ENCODE assay signal across 11 cellular contexts in the genomic region with DNA sequence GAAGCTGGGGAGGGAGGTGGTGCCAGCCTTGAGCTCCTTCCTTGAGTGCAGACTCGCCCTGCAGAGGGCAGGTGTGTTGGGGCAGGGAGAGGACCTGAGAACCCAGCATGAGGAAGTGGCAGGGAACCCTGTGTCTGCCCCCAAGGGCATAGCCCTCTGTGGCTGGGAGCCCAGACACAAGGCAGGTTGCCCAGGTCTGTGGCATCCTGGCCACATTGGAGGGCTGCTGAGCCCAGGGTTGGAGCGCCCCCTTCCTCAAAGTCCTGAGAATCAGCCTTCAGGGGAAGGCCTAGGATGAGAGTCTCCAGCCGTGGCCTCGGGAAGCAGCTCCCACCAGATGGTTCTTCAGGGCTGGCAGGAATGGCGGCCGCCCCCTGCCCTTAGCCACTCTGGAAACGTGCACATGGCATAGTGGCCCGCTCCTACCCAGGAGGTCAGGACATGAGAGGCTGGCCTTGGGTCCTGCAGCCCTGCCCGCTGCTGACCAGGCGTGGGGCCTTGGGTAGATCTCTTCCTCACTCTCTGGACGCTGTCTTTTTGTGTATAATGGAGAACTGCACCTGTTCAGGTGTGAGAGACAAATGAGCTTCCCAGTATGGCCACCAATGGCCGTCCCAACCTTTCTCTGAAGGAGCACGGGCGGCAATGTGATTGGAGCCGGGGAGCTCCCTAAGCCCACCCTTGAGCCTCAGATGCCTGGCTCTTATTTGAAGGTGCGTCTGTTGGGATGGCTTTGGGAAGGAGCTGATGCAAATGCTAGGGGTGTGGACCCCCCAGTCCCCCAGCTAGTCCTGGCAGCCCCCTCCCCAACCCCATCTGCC. TPM values are rescaled to one million over a fixed set of nuclear protein-coding genes. Genes with fewer than 3 reads are reported as not detected.
A peak's percentile ranks its signal among the peaks of the same experiment; 100 is the strongest.
DNase-seq lines count a peak whose midpoint lies in the region; ATAC-seq and TF ChIP-seq lines count a peak whose summit lies in the region.
"Had no signal": no experiment of that assay in that cellular context is flagged by ENCODE, and none has a peak within 500 bp of the region (broad histone marks: within the 10 kb centered on the region; RNA-seq: fewer than 3 reads in every experiment).

No MANE protein-coding gene starts in this region.

- H3K27ac ChIP-seq in spleen: peak overlapping the region in 7 of 8 donors; percentile 54 to 98 (median 93)
- H3K27ac ChIP-seq: cardiac muscle cell had no signal

- peak overlapping the region; percentile 78 for H3K27ac Mint-ChIP-seq in activated T-cell treated with anti-CD3 and anti-CD28 coated beads, Interleukin-2, amount 50 U/mL, for 24 hours
- H3K27ac Mint-ChIP-seq in activated T-cell treated with anti-CD3 and anti-CD28 coated beads, Interleukin-2, amount 50 U/mL, for 72 hours: no peak overlapping the region
- peak overlapping the region; percentile 49 to 86 for H3K27ac Mint-ChIP-seq in effector memory CD8-positive, alpha-beta T cell
- no peak overlapping the region for H3K27ac Mint-ChIP-seq in progenitor cell of endocrine pancreas
- H3K27ac Mint-ChIP-seq: nephron had no signal

- H3K9me3 ChIP-seq in spleen: no peaks in the 10 kb centered on the region

- no peak overlapping the region for H3K4me3 Mint-ChIP-seq in activated T-cell treated with anti-CD3 and anti-CD28 coated beads, Interleukin-2, amount 50 U/mL, for 24 hours
- H3K4me3 Mint-ChIP-seq in activated T-cell treated with anti-CD3 and anti-CD28 coated beads, Interleukin-2, amount 50 U/mL, for 72 hours: no peak overlapping the region
- peak overlapping the region; percentile 31 to 53 for H3K4me3 Mint-ChIP-seq in effector memory CD8-positive, alpha-beta T cell
- no peak overlapping the region for H3K4me3 Mint-ChIP-seq in progenitor cell of endocrine pancreas (ENCODE audit: low read depth)

- no peak for ATAC-seq in activated T-cell treated with anti-CD3 and anti-CD28 coated beads, Interleukin-2, amount 50 U/mL, for 72 hours (replicated peaks in 1 of 2)
- ATAC-seq in effector memory CD8-positive, alpha-beta T cell (replicated peaks): peak; percentile 5
- no peak for ATAC-seq in HG02623 (IDR thresholded peaks at IDR 0.05; ENCODE audit: unreplicated experiment)
- ATAC-seq in GM18502 (IDR thresholded peaks at IDR 0.05; ENCODE audit: poor library complexity, unreplicated experiment): no peak

- no peak for DNase-seq in activated T-cell treated with anti-CD3 and anti-CD28 coated beads, Interleukin-2, amount 50 U/mL, for 24 hours
- no peak for DNase-seq in activated T-cell treated with anti-CD3 and anti-CD28 coated beads, Interleukin-2, amount 50 U/mL, for 72 hours
- peak; percentile 80 for DNase-seq in NCI-H2196 (lab: John Stamatoyannopoulos, UW; ENCODE audit: unreplicated experiment)
- DNase-seq in effector memory CD8-positive, alpha-beta T cell: no peak
- peak; percentile 92 for DNase-seq in spleen
- DNase-seq in progenitor cell of endocrine pancreas (ENCODE audit: low spot score, unreplicated experiment): no peak

- peaks cover 72% of the 10 kb centered on the region for H3K4me1 Mint-ChIP-seq in activated T-cell treated with anti-CD3 and anti-CD28 coated beads, Interleukin-2, amount 50 U/mL, for 24 hours (ENCODE audit: low read depth)
- H3K4me1 Mint-ChIP-seq in activated T-cell treated with anti-CD3 and anti-CD28 coated beads, Interleukin-2, amount 50 U/mL, for 72 hours (ENCODE audit: low read depth): peaks cover 77% of the 10 kb centered on the region
- H3K4me1 Mint-ChIP-seq in effector memory CD8-positive, alpha-beta T cell (ENCODE audit: low read depth in 2 of 2): peaks cover 55 to 60% of the 10 kb centered on the region in 2 donors
- H3K4me1 Mint-ChIP-seq in progenitor cell of endocrine pancreas (ENCODE audit: low read depth): peaks cover 1% of the 10 kb centered on the region

- WGBS in spleen, 5 donors: 68 to 76% (median 73%) methylated on average over 7 to 16 of the region's 16 CpGs

- H3K4me1 ChIP-seq in spleen: peaks cover 62 to 96% (median 87%) of the 10 kb centered on the region in 6 donors

- TF ChIP-seq CTCF in spleen (IDR thresholded peaks at IDR 0.05 in 8 of 11, conservative IDR thresholded peaks at IDR 0.05 in 3 of 11) (peak in 8 of 11 experiments; percentile 28 to 52 (median 33)), progenitor cell of endocrine pancreas (IDR thresholded peaks at IDR 0.05; ENCODE audit: unreplicated experiment) (no peak)

- peaks cover 0 to 28% (median 14%) of the 10 kb centered on the region in 6 donors for H3K36me3 ChIP-seq in spleen
- H3K36me3 ChIP-seq: cardiac muscle cell had no signal

- peaks cover 24% of the 10 kb centered on the region for H3K36me3 Mint-ChIP-seq in activated T-cell treated with anti-CD3 and anti-CD28 coated beads, Interleukin-2, amount 50 U/mL, for 24 hours (ENCODE audit: low read depth)
- peaks cover 2 to 3% of the 10 kb centered on the region in 2 donors for H3K36me3 Mint-ChIP-seq in activated T-cell treated with anti-CD3 and anti-CD28 coated beads, Interleukin-2, amount 50 U/mL, for 72 hours (ENCODE audit: insufficient read depth in 2 of 2)
- peaks cover 77% of the 10 kb centered on the region for H3K36me3 Mint-ChIP-seq in effector memory CD8-positive, alpha-beta T cell (ENCODE audit: insufficient read depth)
- no peaks in the 10 kb centered on the region for H3K36me3 Mint-ChIP-seq in progenitor cell of endocrine pancreas (ENCODE audit: insufficient read depth)

- H3K9me3 Mint-ChIP-seq in activated T-cell treated with anti-CD3 and anti-CD28 coated beads, Interleukin-2, amount 50 U/mL, for 24 hours: no peaks in the 10 kb centered on the region
- no peaks in the 10 kb centered on the region for H3K9me3 Mint-ChIP-seq in activated T-cell treated with anti-CD3 and anti-CD28 coated beads, Interleukin-2, amount 50 U/mL, for 72 hours
- no peaks in the 10 kb centered on the region for H3K9me3 Mint-ChIP-seq in effector memory CD8-positive, alpha-beta T cell
- no peaks in the 10 kb centered on the region for H3K9me3 Mint-ChIP-seq in progenitor cell of endocrine pancreas (ENCODE audit: low read depth)
- H3K9me3 Mint-ChIP-seq: nephron had no signal

- H3K27me3 ChIP-seq in spleen (replicated peaks in 1 of 7): no peaks in the 10 kb centered on the region
- H3K27me3 ChIP-seq: cardiac muscle cell had no signal

- no peaks in the 10 kb centered on the region for H3K27me3 Mint-ChIP-seq in activated T-cell treated with anti-CD3 and anti-CD28 coated beads, Interleukin-2, amount 50 U/mL, for 24 hours
- no peaks in the 10 kb centered on the region for H3K27me3 Mint-ChIP-seq in activated T-cell treated with anti-CD3 and anti-CD28 coated beads, Interleukin-2, amount 50 U/mL, for 72 hours (ENCODE audit: low read depth)
- no peaks in the 10 kb centered on the region for H3K27me3 Mint-ChIP-seq in effector memory CD8-positive, alpha-beta T cell
- H3K27me3 Mint-ChIP-seq in progenitor cell of endocrine pancreas: no peaks in the 10 kb centered on the region

- no peak for TF ChIP-seq POLR2A in spleen (IDR thresholded peaks at IDR 0.05)

- H3K4me3 ChIP-seq in spleen: no peak overlapping the region
- H3K4me3 ChIP-seq: cardiac muscle cell had no signal

- intact Hi-C loops in spleen (cut with DNase I; ENCODE audit: low total_unique reads): loop anchor here (10.0 kb wide), 1 partner anchor 64 kb away; no protein-coding TSS in a partner anchor

RNA-seq across cellular contexts. Expression of gene CDC42BPG, which starts 4.5 kb away (rescaled TPM):
- total RNA-seq in activated T-cell treated with anti-CD3 and anti-CD28 coated beads, Interleukin-2, amount 50 U/mL, for 72 hours: 1 to 10 TPM; 1.1 to 1.5 TPM
- total RNA-seq in spleen: 1 to 10 TPM; 1.9 to 4.6 (median 2.6) TPM
- 1 to 10 TPM in 2 of 3 donors, under 1 TPM in 1; 0.74 to 2.0 (median 1.0) TPM for polyA plus RNA-seq in spleen
- total RNA-seq in progenitor cell of endocrine pancreas: 20.1 and 21.1 TPM in 2 replicates
- total RNA-seq: RPMI7951 had no signal

RNA-seq across cellular contexts. Expression of gene EHD1, which starts 29.4 kb away (rescaled TPM):
- total RNA-seq in activated T-cell treated with anti-CD3 and anti-CD28 coated beads, Interleukin-2, amount 50 U/mL, for 72 hours: 100 to 1,000 TPM; 136 to 159 TPM
- 100 to 1,000 TPM; 117 to 337 (median 201) TPM for total RNA-seq in spleen
- 10 to 100 TPM; 51.9 to 93.9 (median 53.7) TPM for polyA plus RNA-seq in spleen
- 55.0 and 57.2 TPM in 2 replicates for total RNA-seq in progenitor cell of endocrine pancreas

RNA-seq across cellular contexts. Expression of gene MEN1, which starts 38.6 kb away (rescaled TPM):
- 10 to 100 TPM; 33.8 to 36.3 TPM for total RNA-seq in activated T-cell treated with anti-CD3 and anti-CD28 coated beads, Interleukin-2, amount 50 U/mL, for 72 hours
- total RNA-seq in spleen (10 to 100 TPM; 20.1 to 33.6 (median 28.2) TPM), progenitor cell of endocrine pancreas (54.6 and 61.5 TPM in 2 replicates)
- polyA plus RNA-seq in spleen: 10 to 100 TPM; 17.8 to 27.6 (median 20.5) TPM

RNA-seq across cellular contexts. Expression of gene MAP4K2, which starts 46.0 kb away (rescaled TPM):
- 10 to 100 TPM; 74.7 to 84.5 TPM for total RNA-seq in activated T-cell treated with anti-CD3 and anti-CD28 coated beads, Interleukin-2, amount 50 U/mL, for 72 hours
- total RNA-seq in spleen (100 to 1,000 TPM in 1 of 7 donors, 10 to 100 TPM in 6; 41.5 to 106 (median 57.4) TPM), progenitor cell of endocrine pancreas (12.7 and 13.3 TPM in 2 replicates)
- 10 to 100 TPM; 40.8 to 70.8 (median 63.8) TPM for polyA plus RNA-seq in spleen

Comparison
In these comparisons a context has a peak if more than half of its experiments do, and no peak if none do; other contexts are left out.
1. H3K27ac Mint-ChIP-seq: peak in activated T-cell treated with anti-CD3 and anti-CD28 coated beads, Interleukin-2, amount 50 U/mL, for 24 hours (single experiment) and effector memory CD8-positive, alpha-beta T cell (2 of 2); none in activated T-cell treated with anti-CD3 and anti-CD28 coated beads, Interleukin-2, amount 50 U/mL, for 72 hours (single experiment) and progenitor cell of endocrine pancreas (single experiment).
2. DNase-seq: peak in NCI-H2196 (single experiment) and spleen (single experiment); none in activated T-cell treated with anti-CD3 and anti-CD28 coated beads, Interleukin-2, amount 50 U/mL, for 24 hours (single experiment), activated T-cell treated with anti-CD3 and anti-CD28 coated beads, Interleukin-2, amount 50 U/mL, for 72 hours (0 of 2), effector memory CD8-positive, alpha-beta T cell (0 of 3) and progenitor cell of endocrine pancreas (single experiment).
3. H3K4me3 Mint-ChIP-seq: peak in effector memory CD8-positive, alpha-beta T cell (2 of 2); none in activated T-cell treated with anti-CD3 and anti-CD28 coated beads, Interleukin-2, amount 50 U/mL, for 24 hours (single experiment), activated T-cell treated with anti-CD3 and anti-CD28 coated beads, Interleukin-2, amount 50 U/mL, for 72 hours (0 of 2) and progenitor cell of endocrine pancreas (single experiment).